20 cellular contexts compared by ENCODE assay signal in the genomic region with DNA sequence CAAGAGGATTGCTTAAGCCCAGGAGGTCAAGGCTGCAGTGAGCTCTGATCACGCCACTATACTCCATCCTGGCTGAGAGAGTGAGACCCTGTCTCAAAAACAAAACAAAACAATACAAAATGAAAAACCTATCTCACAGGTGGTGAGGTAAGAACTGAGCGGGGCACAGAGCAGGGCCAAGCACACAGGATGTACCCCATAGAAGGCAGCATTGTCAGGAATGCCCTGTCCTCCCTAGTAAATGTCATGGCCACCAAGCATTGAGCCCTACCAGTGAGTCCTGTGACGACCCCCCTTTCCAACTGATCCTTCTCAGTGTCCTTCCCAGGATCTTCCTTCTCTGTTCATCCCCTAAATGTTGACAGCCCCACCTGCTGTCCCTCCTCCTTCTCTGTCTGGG. TPM values are rescaled to one million over a fixed set of nuclear protein-coding genes. Genes with fewer than 3 reads are reported as not detected.
DNase-seq lines count a peak whose midpoint lies in the region; ATAC-seq and TF ChIP-seq lines count a peak whose summit lies in the region.
"Had no signal": no experiment of that assay in that cellular context is flagged by ENCODE, and none has a peak within 500 bp of the region (broad histone marks: within the 10 kb centered on the region; RNA-seq: fewer than 3 reads in every experiment).

No MANE protein-coding gene starts in this region.

- H3K4me3 Mint-ChIP-seq in osteocyte (ENCODE audit: unreplicated experiment): no peak overlapping the region
- H3K4me3 Mint-ChIP-seq: CD4-positive, CD25-positive, alpha-beta regulatory T cell had no signal

- no peak overlapping the region for H3K4me2 ChIP-seq in hepatocyte

- H3K4me3 ChIP-seq in hepatocyte: no peak overlapping the region
- H3K4me3 ChIP-seq: GM23248, MG63 had no signal

- no peak overlapping the region for H3K27ac ChIP-seq in hepatocyte
- H3K27ac ChIP-seq: GM23248 had no signal

- no peak overlapping the region for H3K27ac Mint-ChIP-seq in osteocyte (ENCODE audit: unreplicated experiment)
- H3K27ac Mint-ChIP-seq: CD4-positive, CD25-positive, alpha-beta regulatory T cell had no signal

- H3K9me3 Mint-ChIP-seq in osteocyte (ENCODE audit: unreplicated experiment): peaks cover 9% of the 10 kb centered on the region

- H3K36me3 ChIP-seq in hepatocyte (replicated peaks; ENCODE audit: insufficient read depth, low read depth): no peaks in the 10 kb centered on the region
- H3K36me3 ChIP-seq: BE2C, MG63 had no signal

- H3K79me2 ChIP-seq in hepatocyte: no peaks in the 10 kb centered on the region

- DNase-seq in activated effector memory CD4-positive, alpha-beta T cell treated with anti-CD3 and anti-CD28 coated beads, Interleukin-2, amount 50 U/mL, for 16 hours: peak; percentile 21
- DNase-seq in activated effector memory CD4-positive, alpha-beta T cell treated with Interleukin-2 at 50 U/mL for 16 hours: no peak
- peak; percentile 19 for DNase-seq in left lobe of liver (ENCODE audit: low spot score)
- DNase-seq in osteocyte (ENCODE audit: extremely low spot score, unreplicated experiment): peak; percentile 30
- no peak for DNase-seq in COLO668 (lab: John Stamatoyannopoulos, UW; ENCODE audit: unreplicated experiment)
- DNase-seq in hepatocyte (ENCODE audit: low spot score): no peak
- DNase-seq: BE2C; Caco-2; CD4-positive, CD25-positive, alpha-beta regulatory T cell; GM23248; HCEC 1CT; Kasumi-1; NCI-H1092; NCI-H146; NCI-H2029 treated with DMSO at 0.1 percent for 48 hours; NCI-H510A; NCI-H748 treated with DMSO at 0.1 percent for 48 hours; SIG-M5 had no signal

- H3K4me1 ChIP-seq in hepatocyte (ENCODE audit: insufficient read depth): peaks cover 9% of the 10 kb centered on the region
- H3K4me1 ChIP-seq: BE2C, Caco-2 had no signal

- ATAC-seq in left lobe of liver (no peak), GM18519 (IDR thresholded peaks at IDR 0.05; ENCODE audit: low FRiP score, unreplicated experiment) (no peak)

- H3K4me1 Mint-ChIP-seq in osteocyte (ENCODE audit: unreplicated experiment): peaks cover 9% of the 10 kb centered on the region
- H3K4me1 Mint-ChIP-seq: CD4-positive, CD25-positive, alpha-beta regulatory T cell had no signal

- H2AFZ ChIP-seq in hepatocyte: no peak overlapping the region
- H2AFZ ChIP-seq: GM23248 had no signal

- H3K27me3 Mint-ChIP-seq in osteocyte (ENCODE audit: unreplicated experiment): peaks cover 45% of the 10 kb centered on the region

- no peaks in the 10 kb centered on the region for H3K9me2 ChIP-seq in hepatocyte (replicated peaks; ENCODE audit: insufficient read depth)

- TF ChIP-seq CTCF in osteocyte (IDR thresholded peaks at IDR 0.05) (no peak), hepatocyte (IDR thresholded peaks at IDR 0.05; ENCODE audit: poor library complexity) (no peak)

- peaks cover 4% of the 10 kb centered on the region for H3K27me3 ChIP-seq in hepatocyte
- H3K27me3 ChIP-seq: BE2C had no signal

- H3K36me3 Mint-ChIP-seq in osteocyte (ENCODE audit: unreplicated experiment): no peaks in the 10 kb centered on the region
- H3K36me3 Mint-ChIP-seq: CD4-positive, CD25-positive, alpha-beta regulatory T cell had no signal

- H4K20me1 ChIP-seq in hepatocyte (ENCODE audit: insufficient read depth, poor library complexity, severe bottlenecking): no peaks in the 10 kb centered on the region

- H3K9me3 ChIP-seq in hepatocyte (ENCODE audit: low read depth): no peaks in the 10 kb centered on the region
- H3K9me3 ChIP-seq: BE2C, Caco-2, MG63 had no signal

- 96% methylated on average over 3 of the region's 3 CpGs for WGBS in hepatocyte (ENCODE audit: low lambda C conversion rate, missing lambda C conversion rate)

RNA-seq across cellular contexts. Expression of gene ALDH1B1, which starts 44.6 kb away (rescaled TPM):
- total RNA-seq in left lobe of liver (53.7 TPM), osteocyte (10.5 and 10.7 TPM in 2 replicates), hepatocyte (40.5 and 45.8 TPM in 2 replicates)
- 21.5 and 30.9 TPM in 2 replicates for polyA plus RNA-seq in hepatocyte

Comparison
In these comparisons a context has a peak if more than half of its experiments do, and no peak if none do; other contexts are left out.
1. DNase-seq: peak in activated effector memory CD4-positive, alpha-beta T cell treated with anti-CD3 and anti-CD28 coated beads, Interleukin-2, amount 50 U/mL, for 16 hours (single experiment), left lobe of liver (single experiment) and osteocyte (single experiment); none in activated effector memory CD4-positive, alpha-beta T cell treated with Interleukin-2 at 50 U/mL for 16 hours (single experiment), COLO668 (single experiment) and hepatocyte (single experiment).